Comparison of ENCODE assay signal across 8 cellular contexts in the genomic region with DNA sequence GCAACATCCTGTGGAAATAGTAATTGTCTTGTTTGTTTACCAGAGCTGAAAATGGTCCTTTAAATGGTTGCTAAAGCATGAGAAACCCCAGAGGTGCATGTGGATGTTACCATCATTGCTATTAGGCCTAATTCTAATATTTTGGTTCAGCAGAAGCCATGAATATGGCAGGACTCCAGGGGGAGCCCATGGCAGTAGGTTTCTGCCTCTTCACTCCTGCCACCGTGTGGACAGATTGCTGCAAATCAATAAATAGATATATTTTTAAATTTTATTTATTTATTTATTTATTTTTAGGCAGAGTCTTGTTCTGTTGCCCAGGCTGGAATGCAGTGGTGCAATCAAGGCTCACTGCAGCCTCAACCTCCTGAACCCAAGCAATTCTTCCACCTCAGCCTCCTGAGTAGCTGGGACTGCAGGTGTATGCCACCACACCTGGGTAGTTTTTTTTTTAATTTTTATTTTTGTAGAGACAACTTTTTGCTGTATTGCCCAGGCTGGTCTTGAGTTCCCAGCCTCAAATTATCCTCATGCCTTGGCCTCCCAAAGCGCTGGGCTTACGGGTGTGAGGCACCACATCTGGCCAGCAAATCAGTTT. TPM values are rescaled to one million over a fixed set of nuclear protein-coding genes. Genes with fewer than 3 reads are reported as not detected.
DNase-seq lines count a peak whose midpoint lies in the region; ATAC-seq and TF ChIP-seq lines count a peak whose summit lies in the region.

No MANE protein-coding gene starts in this region.

- no peaks in the 10 kb centered on the region for H3K79me1 ChIP-seq in mesenchymal stem cell (replicated peaks; ENCODE audit: low read length, poor library complexity, severe bottlenecking)

- H3K4me3 ChIP-seq in mesenchymal stem cell (ENCODE audit: insufficient read depth in 1 of 2, low read depth in 1 of 2, low read length in 2 of 2) (no peak overlapping the region), thyroid gland (replicated peaks in 1 of 3) (no peak overlapping the region)

- intact Hi-C loops in Calu3 (cut with micrococcal nuclease; ENCODE audit: unreplicated experiment) = loop anchor here (1.0 to 2.0 kb wide), 3 partner anchors 148 to 471 kb away; no protein-coding TSS in a partner anchor
- intact Hi-C loops in thyroid gland (cut with DNase I) = no loop called here

- no peak overlapping the region for H3K23ac ChIP-seq in mesenchymal stem cell (ENCODE audit: low read length in 2 of 2)

- peaks cover 20% of the 10 kb centered on the region for H3K27me3 Mint-ChIP-seq in Calu3 (ENCODE audit: unreplicated experiment)

- BruUV-seq in Calu3 (replicated peaks; lab: Mats Ljungman, UMichigan) = no TSS peak

- H3K9ac ChIP-seq in mesenchymal stem cell (ENCODE audit: low read length) = no peak overlapping the region

- H3K27ac ChIP-seq in mesenchymal stem cell (ENCODE audit: low read length, poor library complexity, severe bottlenecking) (no peak overlapping the region), thyroid gland (no peak overlapping the region)

- H3K18ac ChIP-seq in mesenchymal stem cell (ENCODE audit: low read depth in 1 of 2, low read length in 2 of 2) = no peak overlapping the region

- H3K9me3 ChIP-seq in mesenchymal stem cell (ENCODE audit: control insufficient read depth, low read length) (no peaks in the 10 kb centered on the region), thyroid gland (no peaks in the 10 kb centered on the region)

- H4K91ac ChIP-seq in mesenchymal stem cell (ENCODE audit: low read length) = no peak overlapping the region

- no peak overlapping the region for H2BK15ac ChIP-seq in mesenchymal stem cell (ENCODE audit: low read depth, poor library complexity, severe bottlenecking)

- WGBS in mesenchymal stem cell = 45% methylated on average over 2 of the region's 3 CpGs
- WGBS in thyroid gland, 2 donors = 57 to 58% methylated on average over 3 of the region's 3 CpGs

- no peak overlapping the region for H3K27ac Mint-ChIP-seq in Calu3 (ENCODE audit: unreplicated experiment)

- H4K8ac ChIP-seq in mesenchymal stem cell (ENCODE audit: low read length) = no peak overlapping the region

- no peaks in the 10 kb centered on the region for H3K4me1 Mint-ChIP-seq in Calu3 (ENCODE audit: low read depth, unreplicated experiment)

- H3K36me3 Mint-ChIP-seq in Calu3 (ENCODE audit: insufficient read depth, unreplicated experiment) = no peaks in the 10 kb centered on the region

- no peak overlapping the region for H2BK120ac ChIP-seq in mesenchymal stem cell (ENCODE audit: low read depth, low read length)

- H2BK12ac ChIP-seq in mesenchymal stem cell (ENCODE audit: low read length in 2 of 2) = no peak overlapping the region

- H3K4ac ChIP-seq in mesenchymal stem cell (ENCODE audit: low read depth in 1 of 2, low read length in 2 of 2) = no peak overlapping the region

- CTCF ChIA-PET in Calu3 (lab: Charles Lee) = interaction anchor here (0.7 to 3.7 kb wide), 5 partner anchors 10 to 308 kb away, joined by 4 to 21 read pairs (median 7); a partner anchor contains a TSS

- peaks cover 2% of the 10 kb centered on the region for H3K9me3 Mint-ChIP-seq in Calu3 (ENCODE audit: low read depth, unreplicated experiment)

- no peak overlapping the region for H2AK5ac ChIP-seq in mesenchymal stem cell (ENCODE audit: low read length, severe bottlenecking)

- H3K4me3 Mint-ChIP-seq in Calu3 (ENCODE audit: low read depth, unreplicated experiment) = no peak overlapping the region

- H2BK5ac ChIP-seq in mesenchymal stem cell (ENCODE audit: low read depth, low read length, poor library complexity, severe bottlenecking) = no peak overlapping the region

- no peak overlapping the region for H2AFZ ChIP-seq in mesenchymal stem cell (ENCODE audit: low read depth, low read length)

- DNase-seq in Calu3 = peak; percentile 74
- DNase-seq in GM20000 (ENCODE audit: low spot score) = peak; percentile 62
- peak; percentile 52 for DNase-seq in NCI-H1436 (lab: John Stamatoyannopoulos, UW)
- peak; percentile 22 for DNase-seq in T-helper 9 cell
- peak; percentile 74 for DNase-seq in dermis blood vessel endothelial cell
- DNase-seq in mesenchymal stem cell = peak; percentile 56
- DNase-seq in thyroid gland = peak; percentile 69 to 78

- H3K36me3 ChIP-seq in mesenchymal stem cell (ENCODE audit: control insufficient read depth in 1 of 2, insufficient read depth in 2 of 2, low read depth in 1 of 2, low read length in 2 of 2) = no peaks in the 10 kb centered on the region
- no peaks in the 10 kb centered on the region for H3K36me3 ChIP-seq in thyroid gland

- no peaks in the 10 kb centered on the region for H3K4me1 ChIP-seq in mesenchymal stem cell (ENCODE audit: control insufficient read depth, insufficient read depth, low read depth, low read length)
- no peaks in the 10 kb centered on the region for H3K4me1 ChIP-seq in thyroid gland

- no peak overlapping the region for H3K4me2 ChIP-seq in mesenchymal stem cell (ENCODE audit: low read length, poor library complexity, severe bottlenecking)

- H3K14ac ChIP-seq in mesenchymal stem cell (ENCODE audit: low read length in 2 of 2) = no peak overlapping the region

- TF ChIP-seq POLR2A in thyroid gland (IDR thresholded peaks at IDR 0.05) = no peak

- ATAC-seq in HG03095 (IDR thresholded peaks at IDR 0.05; ENCODE audit: unreplicated experiment) = no peak

- TF ChIP-seq CTCF in Calu3 (IDR thresholded peaks at IDR 0.05; ENCODE audit: unreplicated experiment) = peak; percentile 81
- TF ChIP-seq CTCF in GM20000 (IDR thresholded peaks at IDR 0.05; ENCODE audit: extremely low read depth, missing control alignments) = peak; percentile 55
- TF ChIP-seq CTCF in thyroid gland (IDR thresholded peaks at IDR 0.05) = peak in 5 of 6 experiments; percentile 33 to 74 (median 47)

- H3K27me3 ChIP-seq in mesenchymal stem cell (ENCODE audit: control insufficient read depth in 1 of 2, insufficient read depth in 1 of 2, low read length in 2 of 2) = peaks cover 0 to 13% of the 10 kb centered on the region in 2 experiments
- H3K27me3 ChIP-seq in thyroid gland = no peaks in the 10 kb centered on the region

RNA-seq across cellular contexts. Expression of a gene that starts 54.9 kb away (rescaled TPM):
- total RNA-seq in Calu3 (2022) = 11.8 and 12.0 TPM in 2 replicates
- not detected in 2 replicates for total RNA-seq in dermis blood vessel endothelial cell
- polyA plus RNA-seq in mesenchymal stem cell (2013, experiment 1 of 2) = not detected
- polyA plus RNA-seq in mesenchymal stem cell (2013, experiment 2 of 2) = not detected
- 1 to 10 TPM in 1 of 4 donors, not detected in 3; 3.0 TPM for total RNA-seq in thyroid gland

Comparison
In these comparisons a context has a peak if more than half of its experiments do, and no peak if none do; other contexts are left out.
1. DNase-seq: peak in every context shown above with its lines; median percentile 74 in Calu3; 74 in dermis blood vessel endothelial cell; 74 in thyroid gland; 62 in GM20000; 56 in mesenchymal stem cell; 52 in NCI-H1436; 22 in T-helper 9 cell.